ENCODE assay signal across 22 cellular contexts in genomic region chr7:29275018-29275318, GRCh38.
"Had no signal": no experiment of that assay in that cellular context is flagged by ENCODE, and none has a peak within 500 bp of the region (broad histone marks: within the 10 kb centered on the region; RNA-seq: fewer than 3 reads in every experiment).

No MANE protein-coding gene starts in this region.

- H3K36me3 Mint-ChIP-seq: naive B cell; stimulated activated naive B cell treated with anti-CD40 and anti-IgM and Interleukin-4, amounts not matched to agents 10 μg/mL and 1 μg/mL and 100 μg/mL, for 72 hours had no signal

- H3K27me3 ChIP-seq: heart left ventricle, spleen, stomach, suprapubic skin, tibial artery, upper lobe of right lung had no signal

- ATAC-seq: heart left ventricle; psoas muscle; sciatic nerve; stimulated activated naive B cell treated with anti-CD40 and anti-IgM and Interleukin-4, amounts not matched to agents 10 μg/mL and 1 μg/mL and 100 μg/mL, for 72 hours; upper lobe of right lung had no signal

- H3K4me1 ChIP-seq: parathyroid adenoma, psoas muscle, tibial artery had no signal

- H3K9me3 Mint-ChIP-seq: endodermal cell; nephron progenitor cell; stimulated activated naive B cell treated with anti-CD40 and anti-IgM and Interleukin-4, amounts not matched to agents 10 μg/mL and 1 μg/mL and 100 μg/mL, for 72 hours had no signal

- H3K27ac Mint-ChIP-seq: endodermal cell; naive B cell; stimulated activated naive B cell treated with anti-CD40 and anti-IgM and Interleukin-4, amounts not matched to agents 10 μg/mL and 1 μg/mL and 100 μg/mL, for 72 hours had no signal

- H3K9me3 ChIP-seq: heart left ventricle, psoas muscle, spleen, stomach, suprapubic skin, tibial artery, upper lobe of right lung had no signal

- DNase-seq: cerebellar nuclear complex; dermis blood vessel endothelial cell; effector CD4-positive, alpha-beta T cell; erythroblast; heart left ventricle; mesendoderm; naive B cell; nephron progenitor cell; psoas muscle; retina; spleen; stimulated activated CD4-positive, alpha-beta T cell treated with anti-CD3 and anti-CD28 coated beads, Interleukin-15, amount 100 ng/mL, for 24 hours; stimulated activated CD4-positive, alpha-beta T cell treated with anti-CD3 and anti-CD28 coated beads, Interleukin-2, amount 100 ng/mL, for 24 hours; stimulated activated CD4-positive, alpha-beta T cell treated with anti-CD3 and anti-CD28 coated beads, Interleukin-4, amount 100 ng/mL, for 4 hours; stimulated activated naive B cell treated with anti-CD40 and anti-IgM and Interleukin-4, amounts not matched to agents 10 μg/mL and 1 μg/mL and 100 μg/mL, for 72 hours; stomach; tibial artery; upper lobe of right lung had no signal

- H3K4me3 ChIP-seq: heart left ventricle, psoas muscle, spleen, stomach, suprapubic skin, tibial artery, upper lobe of right lung had no signal

- H3K27ac ChIP-seq: heart left ventricle, parathyroid adenoma, psoas muscle, spleen, stomach, suprapubic skin, tibial artery, upper lobe of right lung had no signal

- H3K36me3 ChIP-seq: heart left ventricle, spleen, stomach, suprapubic skin, tibial artery, upper lobe of right lung had no signal

- H3K4me3 Mint-ChIP-seq: endodermal cell; naive B cell; nephron progenitor cell; stimulated activated naive B cell treated with anti-CD40 and anti-IgM and Interleukin-4, amounts not matched to agents 10 μg/mL and 1 μg/mL and 100 μg/mL, for 72 hours had no signal
